ENCODE assay signal across 8 cellular contexts in genomic region chr19:14091086-14091884, GRCh38. TPM values are rescaled to one million over a fixed set of nuclear protein-coding genes. Genes with fewer than 3 reads are reported as not detected.
DNase-seq lines count a peak whose midpoint lies in the region; TF ChIP-seq lines count a peak whose summit lies in the region.

No MANE protein-coding gene starts in this region.

- H3K27ac ChIP-seq in H9 (ENCODE audit: insufficient read length, low read depth, low read length): no peak overlapping the region

- WGBS in H9 (ENCODE audit: extremely low coverage, insufficient read length, low lambda C conversion rate): no CpG with 5 or more reads among the region's 73 CpGs

- no peaks in the 10 kb centered on the region for H3K79me1 ChIP-seq in H9 (ENCODE audit: insufficient read depth, low read depth, low read length, poor library complexity, severe bottlenecking)

- no peak overlapping the region for H3K4ac ChIP-seq in H9 (ENCODE audit: low read depth, low read length)

- H3K23me2 ChIP-seq in H9 (ENCODE audit: insufficient read length, low read depth, low read length, poor library complexity, severe bottlenecking): peaks cover 8% of the 10 kb centered on the region

- H3K4me1 Mint-ChIP-seq in H9: peaks cover 12% of the 10 kb centered on the region in 2 experiments
- H3K4me1 Mint-ChIP-seq in brain: peaks cover 24% of the 10 kb centered on the region

- H3K27me3 Mint-ChIP-seq in H9 (ENCODE audit: low read depth) (peaks cover 21% of the 10 kb centered on the region), brain (peaks cover 3% of the 10 kb centered on the region)

- H2BK120ac ChIP-seq in H9 (ENCODE audit: low read depth, low read length, poor library complexity, severe bottlenecking): no peak overlapping the region

- H3K79me2 ChIP-seq in H9 (ENCODE audit: insufficient read depth, low read length): no peaks in the 10 kb centered on the region

- DNase-seq in H9: no peak
- DNase-seq in M059J (ENCODE audit: low read depth): peak; percentile 56
- peak; percentile 23 for DNase-seq in T-helper 22 cell (ENCODE audit: low read depth)
- peak; percentile 82 for DNase-seq in islet precursor cell
- DNase-seq in stimulated activated CD4-positive, alpha-beta T cell treated with anti-CD3 and anti-CD28 coated beads, Interleukin-12 subunit alpha, Interleukin-12 subunit beta, amount 100 ng/mL, for 4 hours: peak; percentile 50
- no peak for DNase-seq in SHP77 (lab: John Stamatoyannopoulos, UW)

- H3K56ac ChIP-seq in H9 (ENCODE audit: insufficient read length, low read depth, low read length): no peak overlapping the region

- no peak overlapping the region for H4K5ac ChIP-seq in H9 (ENCODE audit: insufficient read length, low read depth, low read length)

- H3K9me3 Mint-ChIP-seq in H9: peaks cover 13 to 15% of the 10 kb centered on the region in 2 experiments
- peaks cover 0 to 21% (median 15%) of the 10 kb centered on the region in 5 experiments for H3K9me3 Mint-ChIP-seq in brain

- H3K9ac ChIP-seq in H9 (ENCODE audit: extremely low read depth, insufficient read length, low read length): no peak overlapping the region

- H2AK5ac ChIP-seq in H9 (ENCODE audit: insufficient read length, low read length): no peak overlapping the region

- H3K36me3 Mint-ChIP-seq in H9 (ENCODE audit: insufficient read depth in 1 of 3, low read depth in 3 of 3) (peaks cover 17 to 37% (median 29%) of the 10 kb centered on the region in 3 experiments), brain (peaks cover 53% of the 10 kb centered on the region)

- no peak overlapping the region for H2BK20ac ChIP-seq in H9 (ENCODE audit: low read depth, low read length, poor library complexity, severe bottlenecking)

- H3K4me3 Mint-ChIP-seq in H9 (peak overlapping the region; percentile 78 to 98), brain (peak overlapping the region; percentile 93 to 99 (median 98))

- H3K27ac Mint-ChIP-seq in H9 (peak overlapping the region; percentile 70 to 92 (median 78); a peak in 4 of 7 replicates), brain (peak overlapping the region; percentile 94 to 99 (median 98))

- H3K18ac ChIP-seq in H9 (ENCODE audit: insufficient read length, low read depth, low read length): no peak overlapping the region

- no peak overlapping the region for H2AFZ ChIP-seq in H9 (ENCODE audit: low read length)

- TF ChIP-seq CTCF in GM12874 (IDR thresholded peaks at IDR 0.05; ENCODE audit: insufficient read depth, low read depth, low read length): peak; percentile 36; the same call in 1 of the 2 replicates
- 0 out of 3 replicates have a peak, but pooled peaks have one; percentile 16 for TF ChIP-seq CTCF in H9 (conservative IDR thresholded peaks at IDR 0.05)
- peak in 1 of 2 experiments; percentile 44 for TF ChIP-seq CTCF in brain (conservative IDR thresholded peaks at IDR 0.05)

- no peak overlapping the region for H2BK12ac ChIP-seq in H9 (ENCODE audit: insufficient read length, low read depth, low read length)

- no peak overlapping the region for H4K91ac ChIP-seq in H9 (ENCODE audit: insufficient read length, low read depth, low read length)

- peaks cover 6% of the 10 kb centered on the region for H3K9me3 ChIP-seq in H9 (ENCODE audit: control insufficient read depth, low read depth, low read length)

- no peak overlapping the region for H3K23ac ChIP-seq in H9 (ENCODE audit: insufficient read length, low read depth, low read length)

- no peaks in the 10 kb centered on the region for H3K4me1 ChIP-seq in H9 (ENCODE audit: insufficient read depth, low read length)

- H3K14ac ChIP-seq in H9 (ENCODE audit: insufficient read depth, low read length): no peak overlapping the region; the same call in 1 of the 2 replicates

- peak overlapping the region; percentile 68 for H3K4me2 ChIP-seq in H9 (ENCODE audit: insufficient read depth, insufficient read length, low read length)

- H2BK15ac ChIP-seq in H9 (ENCODE audit: low read depth, low read length): no peak overlapping the region

- H3K27me3 ChIP-seq in H9 (ENCODE audit: insufficient read depth, low read length): no peaks in the 10 kb centered on the region

- H3T11ph ChIP-seq in H9 (ENCODE audit: low read length): no peak overlapping the region

- H4K8ac ChIP-seq in H9 (replicated peaks; ENCODE audit: insufficient read length, low read depth, low read length): no peak overlapping the region

- H4K20me1 ChIP-seq in H9 (ENCODE audit: control insufficient read depth, insufficient read depth, insufficient read length): no peaks in the 10 kb centered on the region

- no peak overlapping the region for H2BK5ac ChIP-seq in H9 (ENCODE audit: insufficient read length, low read length)

RNA-seq across cellular contexts. Expression of gene SAMD1, which starts 0.7 kb away (rescaled TPM):
- 104 and 108 TPM in 2 replicates for total RNA-seq in H9 (2021)
- total RNA-seq in M059J (2014; rRNA removed; shearing (Covaris generic)): 10.5 and 43.2 TPM in 2 replicates
- polyA plus RNA-seq in brain (ENCODE audit: insufficient read depth, low read depth, low replicate concordance): 168 TPM

RNA-seq across cellular contexts. Expression of gene C19orf67, which starts 5.7 kb away (rescaled TPM):
- 0.39 and 0.72 TPM in 2 replicates for total RNA-seq in H9 (2021)
- total RNA-seq in M059J (2014; rRNA removed; shearing (Covaris generic)): not detected in 2 replicates
- polyA plus RNA-seq in brain (ENCODE audit: insufficient read depth, low read depth, low replicate concordance): not detected

RNA-seq across cellular contexts. Expression of gene MISP3, which starts 18.7 kb away (rescaled TPM):
- 0.26 and 0.72 TPM in 2 replicates for total RNA-seq in H9 (2021)
- total RNA-seq in M059J (2014; rRNA removed; shearing (Covaris generic)): 2.2 TPM in 1 of 2 replicates, not detected in the other
- 22.6 TPM for polyA plus RNA-seq in brain (ENCODE audit: insufficient read depth, low read depth, low replicate concordance)

RNA-seq across cellular contexts. Expression of gene PRKACA, which starts 26.3 kb away (rescaled TPM):
- total RNA-seq in H9 (2021): 51.8 and 56.0 TPM in 2 replicates
- total RNA-seq in M059J (2014; rRNA removed; shearing (Covaris generic)): 46.3 and 93.7 TPM in 2 replicates
- 235 TPM for polyA plus RNA-seq in brain (ENCODE audit: insufficient read depth, low read depth, low replicate concordance)

RNA-seq across cellular contexts. Expression of gene PALM3, which starts 29.4 kb away (rescaled TPM):
- total RNA-seq in H9 (2021): 11.5 and 13.5 TPM in 2 replicates
- total RNA-seq in M059J (2014; rRNA removed; shearing (Covaris generic)): 0.64 TPM in 1 of 2 replicates, not detected in the other
- polyA plus RNA-seq in brain (ENCODE audit: insufficient read depth, low read depth, low replicate concordance): 1.9 TPM

Comparison
In these comparisons a context has a peak if more than half of its experiments do, and no peak if none do; other contexts are left out.
1. DNase-seq: peak in M059J (single experiment), T-helper 22 cell (single experiment), islet precursor cell (single experiment) and stimulated activated CD4-positive, alpha-beta T cell treated with anti-CD3 and anti-CD28 coated beads, Interleukin-12 subunit alpha, Interleukin-12 subunit beta, amount 100 ng/mL, for 4 hours (single experiment); none in H9 (single experiment) and SHP77 (0 of 2).